Comparison of ENCODE assay signal across 1 cellular context in genomic region chr3:122383915-122384697, GRCh38.
TF ChIP-seq lines count a peak whose summit lies in the region.

FAM162A (plus strand) TSS chr3:122384182; CDS start chr3:122384266, 84 bp downstream.

TF ChIP-seq in K562, 482 proteins besides CTCF, POLR2A, EP300 and RAD21 (continued from another document and continues in another):
- no peak for TF ChIP-seq CREBBP (IDR thresholded peaks at IDR 0.05; ENCODE audit: low read depth, low read length)
- no peak for TF ChIP-seq ELF2 (CRISPR knock-in tag; IDR thresholded peaks at IDR 0.05)
- TF ChIP-seq, protein P1, sequence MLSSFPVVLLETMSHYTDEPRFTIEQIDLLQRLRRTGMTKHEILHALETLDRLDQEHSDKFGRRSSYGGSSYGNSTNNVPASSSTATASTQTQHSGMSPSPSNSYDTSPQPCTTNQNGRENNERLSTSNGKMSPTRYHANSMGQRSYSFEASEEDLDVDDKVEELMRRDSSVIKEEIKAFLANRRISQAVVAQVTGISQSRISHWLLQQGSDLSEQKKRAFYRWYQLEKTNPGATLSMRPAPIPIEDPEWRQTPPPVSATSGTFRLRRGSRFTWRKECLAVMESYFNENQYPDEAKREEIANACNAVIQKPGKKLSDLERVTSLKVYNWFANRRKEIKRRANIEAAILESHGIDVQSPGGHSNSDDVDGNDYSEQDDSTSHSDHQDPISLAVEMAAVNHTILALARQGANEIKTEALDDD (IDR thresholded peaks at IDR 0.05), result 0 out of 2 replicates have a peak, but pooled peaks have one; percentile 43
- no peak for TF ChIP-seq ZSCAN32 (CRISPR knock-in tag; IDR thresholded peaks at IDR 0.05)
- no peak for TF ChIP-seq MEF2D (tag; conservative IDR thresholded peaks at IDR 0.05; ENCODE audit: low read depth)
- TF ChIP-seq ZNF23 (CRISPR knock-in tag; IDR thresholded peaks at IDR 0.05), result no peak
- TF ChIP-seq ZNF197 (CRISPR knock-in tag; IDR thresholded peaks at IDR 0.05; ENCODE audit: low read depth), result no peak
- no peak for TF ChIP-seq ZNF551 (CRISPR knock-in tag; IDR thresholded peaks at IDR 0.05)
- no peak for TF ChIP-seq ZNF282 (CRISPR knock-in tag; IDR thresholded peaks at IDR 0.05)
- no peak for TF ChIP-seq NCOA2 (IDR thresholded peaks at IDR 0.05; ENCODE audit: partially characterized antibody in 2 of 2)
- TF ChIP-seq NR2C2 (CRISPR knock-in tag; IDR thresholded peaks at IDR 0.05), result 0 out of 2 replicates have a peak, but pooled peaks have one; percentile 54
- TF ChIP-seq NR2C2 (tag; IDR thresholded peaks at IDR 0.05), result no peak; the same call in 1 of the 2 replicates
- TF ChIP-seq, protein P2, sequence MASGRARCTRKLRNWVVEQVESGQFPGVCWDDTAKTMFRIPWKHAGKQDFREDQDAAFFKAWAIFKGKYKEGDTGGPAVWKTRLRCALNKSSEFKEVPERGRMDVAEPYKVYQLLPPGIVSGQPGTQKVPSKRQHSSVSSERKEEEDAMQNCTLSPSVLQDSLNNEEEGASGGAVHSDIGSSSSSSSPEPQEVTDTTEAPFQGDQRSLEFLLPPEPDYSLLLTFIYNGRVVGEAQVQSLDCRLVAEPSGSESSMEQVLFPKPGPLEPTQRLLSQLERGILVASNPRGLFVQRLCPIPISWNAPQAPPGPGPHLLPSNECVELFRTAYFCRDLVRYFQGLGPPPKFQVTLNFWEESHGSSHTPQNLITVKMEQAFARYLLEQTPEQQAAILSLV (tag; IDR thresholded peaks at IDR 0.05), result no peak
- TF ChIP-seq KAT2B (IDR thresholded peaks at IDR 0.05; ENCODE audit: low read depth, low read length), result peak; percentile 52
- TF ChIP-seq, protein P3, sequence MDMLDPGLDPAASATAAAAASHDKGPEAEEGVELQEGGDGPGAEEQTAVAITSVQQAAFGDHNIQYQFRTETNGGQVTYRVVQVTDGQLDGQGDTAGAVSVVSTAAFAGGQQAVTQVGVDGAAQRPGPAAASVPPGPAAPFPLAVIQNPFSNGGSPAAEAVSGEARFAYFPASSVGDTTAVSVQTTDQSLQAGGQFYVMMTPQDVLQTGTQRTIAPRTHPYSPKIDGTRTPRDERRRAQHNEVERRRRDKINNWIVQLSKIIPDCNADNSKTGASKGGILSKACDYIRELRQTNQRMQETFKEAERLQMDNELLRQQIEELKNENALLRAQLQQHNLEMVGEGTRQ (CRISPR knock-in tag; IDR thresholded peaks at IDR 0.05), result no peak
- TF ChIP-seq CHCHD3 (CRISPR knock-in tag; IDR thresholded peaks at IDR 0.05), result no peak
- TF ChIP-seq GATA2 (CRISPR knock-in tag; IDR thresholded peaks at IDR 0.05), result no peak
- 0 out of 2 replicates have a peak, but pooled peaks have one; percentile 22 for TF ChIP-seq GATAD2A (IDR thresholded peaks at IDR 0.05)
- TF ChIP-seq ZNF586 (CRISPR knock-in tag; conservative IDR thresholded peaks at IDR 0.05), result no peak
- TF ChIP-seq E2F4 (CRISPR knock-in tag; IDR thresholded peaks at IDR 0.05; ENCODE audit: low read depth), result no peak
- no peak for TF ChIP-seq JUND (IDR thresholded peaks at IDR 0.05; ENCODE audit: borderline replicate concordance, low read depth, low read length)
- TF ChIP-seq JUND (tag; IDR thresholded peaks at IDR 0.05; ENCODE audit: borderline replicate concordance, low read depth, low read length), result no peak; the same call in 2 of the 3 replicates
- peak; percentile 62 for TF ChIP-seq C11orf30 (IDR thresholded peaks at IDR 0.05; ENCODE audit: low read depth)
- TF ChIP-seq NCOA6 (IDR thresholded peaks at IDR 0.05), result peak; percentile 44; the same call in 1 of the 2 replicates
- no peak for TF ChIP-seq RFX7 (CRISPR knock-in tag; IDR thresholded peaks at IDR 0.05)
- no peak for TF ChIP-seq SNRNP70 (optimal IDR thresholded peaks at IDR 0.05; ENCODE audit: low read depth, low read length)
- TF ChIP-seq HMGN3 (IDR thresholded peaks at IDR 0.05; ENCODE audit: borderline replicate concordance, extremely low read depth, insufficient read length, low read depth, low read length), result peak; percentile 89
- TF ChIP-seq ZNF174 (CRISPR knock-in tag; IDR thresholded peaks at IDR 0.05), result no peak
- TF ChIP-seq KDM1A (IDR thresholded peaks at IDR 0.05), result peak in 1 of 2 experiments; percentile 14; a peak in 1 of 4 replicates
- no peak for TF ChIP-seq ADNP (tag; IDR thresholded peaks at IDR 0.05)
- TF ChIP-seq FOXM1 (IDR thresholded peaks at IDR 0.05; ENCODE audit: low read depth), result no peak
- no peak for TF ChIP-seq FOXM1 (CRISPR knock-in tag; IDR thresholded peaks at IDR 0.05; ENCODE audit: low read depth)
- TF ChIP-seq ELF4 (CRISPR knock-in tag; IDR thresholded peaks at IDR 0.05), result no peak
- no peak for TF ChIP-seq THRA (IDR thresholded peaks at IDR 0.05)
- TF ChIP-seq, protein P4, sequence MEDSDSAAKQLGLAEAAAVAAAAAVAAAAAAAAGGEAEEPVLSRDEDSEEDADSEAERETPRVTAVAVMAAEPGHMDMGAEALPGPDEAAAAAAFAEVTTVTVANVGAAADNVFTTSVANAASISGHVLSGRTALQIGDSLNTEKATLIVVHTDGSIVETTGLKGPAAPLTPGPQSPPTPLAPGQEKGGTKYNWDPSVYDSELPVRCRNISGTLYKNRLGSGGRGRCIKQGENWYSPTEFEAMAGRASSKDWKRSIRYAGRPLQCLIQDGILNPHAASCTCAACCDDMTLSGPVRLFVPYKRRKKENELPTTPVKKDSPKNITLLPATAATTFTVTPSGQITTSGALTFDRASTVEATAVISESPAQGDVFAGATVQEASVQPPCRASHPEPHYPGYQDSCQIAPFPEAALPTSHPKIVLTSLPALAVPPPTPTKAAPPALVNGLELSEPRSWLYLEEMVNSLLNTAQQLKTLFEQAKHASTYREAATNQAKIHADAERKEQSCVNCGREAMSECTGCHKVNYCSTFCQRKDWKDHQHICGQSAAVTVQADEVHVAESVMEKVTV (CRISPR knock-in tag; IDR thresholded peaks at IDR 0.05), result no peak
- TF ChIP-seq, protein P5, sequence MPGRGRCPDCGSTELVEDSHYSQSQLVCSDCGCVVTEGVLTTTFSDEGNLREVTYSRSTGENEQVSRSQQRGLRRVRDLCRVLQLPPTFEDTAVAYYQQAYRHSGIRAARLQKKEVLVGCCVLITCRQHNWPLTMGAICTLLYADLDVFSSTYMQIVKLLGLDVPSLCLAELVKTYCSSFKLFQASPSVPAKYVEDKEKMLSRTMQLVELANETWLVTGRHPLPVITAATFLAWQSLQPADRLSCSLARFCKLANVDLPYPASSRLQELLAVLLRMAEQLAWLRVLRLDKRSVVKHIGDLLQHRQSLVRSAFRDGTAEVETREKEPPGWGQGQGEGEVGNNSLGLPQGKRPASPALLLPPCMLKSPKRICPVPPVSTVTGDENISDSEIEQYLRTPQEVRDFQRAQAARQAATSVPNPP (IDR thresholded peaks at IDR 0.05; ENCODE audit: borderline replicate concordance, insufficient read depth, insufficient read length), result no peak
- TF ChIP-seq ZNF212 (CRISPR knock-in tag; IDR thresholded peaks at IDR 0.05), result no peak
- TF ChIP-seq FOXP1 (CRISPR knock-in tag; IDR thresholded peaks at IDR 0.05), result no peak
- TF ChIP-seq BRCA1 (IDR thresholded peaks at IDR 0.05), result no peak
- TF ChIP-seq BRCA1 (CRISPR knock-in tag; IDR thresholded peaks at IDR 0.05), result no peak
- peak in 1 of 2 experiments; percentile 24; a peak in 1 of 3 replicates for TF ChIP-seq CBX3 (IDR thresholded peaks at IDR 0.05; ENCODE audit: borderline replicate concordance in 1 of 2, low read length in 2 of 2)
- TF ChIP-seq, protein P6, sequence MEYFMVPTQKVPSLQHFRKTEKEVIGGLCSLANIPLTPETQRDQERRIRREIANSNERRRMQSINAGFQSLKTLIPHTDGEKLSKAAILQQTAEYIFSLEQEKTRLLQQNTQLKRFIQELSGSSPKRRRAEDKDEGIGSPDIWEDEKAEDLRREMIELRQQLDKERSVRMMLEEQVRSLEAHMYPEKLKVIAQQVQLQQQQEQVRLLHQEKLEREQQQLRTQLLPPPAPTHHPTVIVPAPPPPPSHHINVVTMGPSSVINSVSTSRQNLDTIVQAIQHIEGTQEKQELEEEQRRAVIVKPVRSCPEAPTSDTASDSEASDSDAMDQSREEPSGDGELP (CRISPR knock-in tag; IDR thresholded peaks at IDR 0.05; ENCODE audit: borderline replicate concordance), result peak; percentile 75
- TF ChIP-seq, protein P7, sequence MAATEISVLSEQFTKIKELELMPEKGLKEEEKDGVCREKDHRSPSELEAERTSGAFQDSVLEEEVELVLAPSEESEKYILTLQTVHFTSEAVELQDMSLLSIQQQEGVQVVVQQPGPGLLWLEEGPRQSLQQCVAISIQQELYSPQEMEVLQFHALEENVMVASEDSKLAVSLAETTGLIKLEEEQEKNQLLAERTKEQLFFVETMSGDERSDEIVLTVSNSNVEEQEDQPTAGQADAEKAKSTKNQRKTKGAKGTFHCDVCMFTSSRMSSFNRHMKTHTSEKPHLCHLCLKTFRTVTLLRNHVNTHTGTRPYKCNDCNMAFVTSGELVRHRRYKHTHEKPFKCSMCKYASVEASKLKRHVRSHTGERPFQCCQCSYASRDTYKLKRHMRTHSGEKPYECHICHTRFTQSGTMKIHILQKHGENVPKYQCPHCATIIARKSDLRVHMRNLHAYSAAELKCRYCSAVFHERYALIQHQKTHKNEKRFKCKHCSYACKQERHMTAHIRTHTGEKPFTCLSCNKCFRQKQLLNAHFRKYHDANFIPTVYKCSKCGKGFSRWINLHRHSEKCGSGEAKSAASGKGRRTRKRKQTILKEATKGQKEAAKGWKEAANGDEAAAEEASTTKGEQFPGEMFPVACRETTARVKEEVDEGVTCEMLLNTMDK (IDR thresholded peaks at IDR 0.05; ENCODE audit: borderline replicate concordance, insufficient read depth, low read depth, low read length, poor library complexity, severe bottlenecking), result peak; percentile 95
- TF ChIP-seq, protein P8, sequence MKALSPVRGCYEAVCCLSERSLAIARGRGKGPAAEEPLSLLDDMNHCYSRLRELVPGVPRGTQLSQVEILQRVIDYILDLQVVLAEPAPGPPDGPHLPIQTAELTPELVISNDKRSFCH (CRISPR knock-in tag; IDR thresholded peaks at IDR 0.05), result no peak
- TF ChIP-seq, protein P8 (tag; IDR thresholded peaks at IDR 0.05), result no peak
- TF ChIP-seq TRIM28 (IDR thresholded peaks at IDR 0.05), result no peak
- TF ChIP-seq NEUROD1 (IDR thresholded peaks at IDR 0.05; ENCODE audit: borderline replicate concordance, low read depth, low read length, partially characterized antibody), result no peak
- no peak for TF ChIP-seq SMARCB1 (IDR thresholded peaks at IDR 0.05; ENCODE audit: insufficient read length, low read depth)
- TF ChIP-seq GABPA (tag; conservative IDR thresholded peaks at IDR 0.05; ENCODE audit: low read depth), result no peak
- TF ChIP-seq ESRRB (CRISPR knock-in tag; IDR thresholded peaks at IDR 0.05; ENCODE audit: borderline replicate concordance), result no peak
- TF ChIP-seq XRCC4 (IDR thresholded peaks at IDR 0.05; ENCODE audit: extremely low read depth, insufficient read depth, insufficient read length), result no peak
- TF ChIP-seq ZC3H8 (IDR thresholded peaks at IDR 0.05), result no peak
- TF ChIP-seq, protein P9, sequence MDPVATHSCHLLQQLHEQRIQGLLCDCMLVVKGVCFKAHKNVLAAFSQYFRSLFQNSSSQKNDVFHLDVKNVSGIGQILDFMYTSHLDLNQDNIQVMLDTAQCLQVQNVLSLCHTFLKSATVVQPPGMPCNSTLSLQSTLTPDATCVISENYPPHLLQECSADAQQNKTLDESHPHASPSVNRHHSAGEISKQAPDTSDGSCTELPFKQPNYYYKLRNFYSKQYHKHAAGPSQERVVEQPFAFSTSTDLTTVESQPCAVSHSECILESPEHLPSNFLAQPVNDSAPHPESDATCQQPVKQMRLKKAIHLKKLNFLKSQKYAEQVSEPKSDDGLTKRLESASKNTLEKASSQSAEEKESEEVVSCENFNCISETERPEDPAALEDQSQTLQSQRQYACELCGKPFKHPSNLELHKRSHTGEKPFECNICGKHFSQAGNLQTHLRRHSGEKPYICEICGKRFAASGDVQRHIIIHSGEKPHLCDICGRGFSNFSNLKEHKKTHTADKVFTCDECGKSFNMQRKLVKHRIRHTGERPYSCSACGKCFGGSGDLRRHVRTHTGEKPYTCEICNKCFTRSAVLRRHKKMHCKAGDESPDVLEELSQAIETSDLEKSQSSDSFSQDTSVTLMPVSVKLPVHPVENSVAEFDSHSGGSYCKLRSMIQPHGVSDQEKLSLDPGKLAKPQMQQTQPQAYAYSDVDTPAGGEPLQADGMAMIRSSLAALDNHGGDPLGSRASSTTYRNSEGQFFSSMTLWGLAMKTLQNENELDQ (CRISPR knock-in tag; IDR thresholded peaks at IDR 0.05; ENCODE audit: borderline replicate concordance), result no peak
- TF ChIP-seq POLR2AphosphoS2 (IDR thresholded peaks at IDR 0.05; ENCODE audit: low read length), result no peak
- TF ChIP-seq ESRRA (IDR thresholded peaks at IDR 0.05; ENCODE audit: borderline replicate concordance, low read depth), result peak; percentile 95
- TF ChIP-seq NR2C1 (IDR thresholded peaks at IDR 0.05), result no peak
- TF ChIP-seq NR2C1 (tag; IDR thresholded peaks at IDR 0.05), result no peak
- peak; percentile 95 for TF ChIP-seq CXXC5 (CRISPR knock-in tag; IDR thresholded peaks at IDR 0.05)
- no peak for TF ChIP-seq RFX1 (IDR thresholded peaks at IDR 0.05)
- no peak for TF ChIP-seq HNRNPUL1 (IDR thresholded peaks at IDR 0.05; ENCODE audit: low read length)
- TF ChIP-seq RB1 (IDR thresholded peaks at IDR 0.05; ENCODE audit: low read depth), result peak; percentile 87
- TF ChIP-seq CREM (IDR thresholded peaks at IDR 0.05; ENCODE audit: low read depth), result peak; percentile 93
- TF ChIP-seq ZNF431 (CRISPR knock-in tag; IDR thresholded peaks at IDR 0.05), result peak; percentile 73; the same call in 1 of the 2 replicates
- no peak for TF ChIP-seq DMBX1 (CRISPR knock-in tag; IDR thresholded peaks at IDR 0.05; ENCODE audit: borderline replicate concordance)
- TF ChIP-seq ZEB2 (IDR thresholded peaks at IDR 0.05), result 0 out of 2 replicates have a peak, but pooled peaks have one; percentile 43
- TF ChIP-seq XRCC5 (IDR thresholded peaks at IDR 0.05; ENCODE audit: low read depth, low read length), result no peak
